Comparison of ENCODE assay signal across 22 cellular contexts in the genomic region with DNA sequence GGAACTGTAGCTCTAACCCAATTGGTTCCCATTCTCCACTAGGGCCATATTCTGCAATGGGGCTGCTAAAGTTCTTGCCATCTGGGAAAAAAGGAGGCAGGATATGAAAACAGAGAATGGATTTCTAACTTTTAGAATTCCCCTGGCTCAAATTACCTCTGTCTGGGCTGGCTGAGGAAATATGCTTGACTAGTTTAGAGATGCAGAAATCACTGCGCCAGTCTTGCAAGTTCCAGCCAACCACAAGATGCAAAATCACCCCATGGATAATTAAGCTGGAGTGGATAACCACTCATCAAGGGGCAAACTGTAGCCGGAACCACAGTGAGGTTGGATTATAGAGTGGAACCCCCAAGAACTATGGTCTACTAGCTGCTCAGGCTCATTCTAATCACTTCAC.
"Had no signal": no experiment of that assay in that cellular context is flagged by ENCODE, and none has a peak within 500 bp of the region (broad histone marks: within the 10 kb centered on the region; RNA-seq: fewer than 3 reads in every experiment).

No MANE protein-coding gene starts in this region.

- H3K27ac ChIP-seq: colonic mucosa, esophagus squamous epithelium, gastrocnemius medialis, heart right ventricle, left ventricle myocardium inferior, neutrophil, right atrium auricular region, tibial artery, uterus had no signal

- ATAC-seq: activated CD4-positive, alpha-beta T cell treated with anti-CD3 and anti-CD28 coated beads for 36 hours; gastrocnemius medialis; heart right ventricle; naive thymus-derived CD8-positive, alpha-beta T cell had no signal

- H3K9me3 ChIP-seq: colonic mucosa, esophagus squamous epithelium, gastrocnemius medialis, heart right ventricle, left ventricle myocardium inferior, neutrophil, right atrium auricular region, tibial artery, uterus had no signal

- H3K4me3 Mint-ChIP-seq: activated CD4-positive, alpha-beta memory T cell treated with anti-CD3 and anti-CD28 coated beads, Interleukin-2, amount 10 ng/mL, durations not matched to agents 7 days and 5 days; activated CD4-positive, alpha-beta T cell treated with anti-CD3 and anti-CD28 coated beads for 36 hours; activated naive CD4-positive, alpha-beta T cell treated with anti-CD3 and anti-CD28 coated beads, Interleukin-2, amount 10 ng/mL, durations not matched to agents 7 days and 5 days; activated T-cell treated with anti-CD3 and anti-CD28 coated beads, Interleukin-2, amount 50 U/mL, for 24 hours; memory B cell; naive thymus-derived CD8-positive, alpha-beta T cell had no signal

- FAIRE-seq: islet of Langerhans, small intestine had no signal

- H3K4me3 ChIP-seq: colonic mucosa, esophagus squamous epithelium, gastrocnemius medialis, heart right ventricle, left ventricle myocardium inferior, right atrium auricular region, tibial artery, uterus had no signal

- DNase-seq: activated CD4-positive, alpha-beta memory T cell treated with anti-CD3 and anti-CD28 coated beads, Interleukin-2, amount 10 ng/mL, durations not matched to agents 7 days and 5 days; activated CD4-positive, alpha-beta T cell treated with anti-CD3 and anti-CD28 coated beads for 36 hours; activated naive CD4-positive, alpha-beta T cell treated with anti-CD3 and anti-CD28 coated beads, Interleukin-2, amount 10 ng/mL, durations not matched to agents 7 days and 5 days; activated T-cell treated with anti-CD3 and anti-CD28 coated beads, Interleukin-2, amount 50 U/mL, for 24 hours; caudate nucleus; colonic mucosa; esophagus squamous epithelium; gastrocnemius medialis; heart right ventricle; left ventricle myocardium inferior; naive thymus-derived CD8-positive, alpha-beta T cell; posterior cingulate gyrus; small intestine; stimulated activated CD4-positive, alpha-beta T cell treated with anti-CD3 and anti-CD28 coated beads, Interleukin-4, amount 100 ng/mL, for 24 hours; stimulated activated naive CD4-positive, alpha-beta T cell; T-helper 2 cell; tibial artery; uterus had no signal

- H3K27me3 Mint-ChIP-seq: activated CD4-positive, alpha-beta memory T cell treated with anti-CD3 and anti-CD28 coated beads, Interleukin-2, amount 10 ng/mL, durations not matched to agents 7 days and 5 days; activated CD4-positive, alpha-beta T cell treated with anti-CD3 and anti-CD28 coated beads for 36 hours; activated naive CD4-positive, alpha-beta T cell treated with anti-CD3 and anti-CD28 coated beads, Interleukin-2, amount 10 ng/mL, durations not matched to agents 7 days and 5 days; activated T-cell treated with anti-CD3 and anti-CD28 coated beads, Interleukin-2, amount 50 U/mL, for 24 hours; memory B cell; naive thymus-derived CD8-positive, alpha-beta T cell had no signal

- H3K36me3 ChIP-seq: colonic mucosa, neutrophil, uterus had no signal

- H3K4me1 ChIP-seq: colonic mucosa, esophagus squamous epithelium, gastrocnemius medialis, heart right ventricle, left ventricle myocardium inferior, right atrium auricular region, tibial artery, uterus had no signal

- H3K9me3 Mint-ChIP-seq: activated CD4-positive, alpha-beta memory T cell treated with anti-CD3 and anti-CD28 coated beads, Interleukin-2, amount 10 ng/mL, durations not matched to agents 7 days and 5 days; activated naive CD4-positive, alpha-beta T cell treated with anti-CD3 and anti-CD28 coated beads, Interleukin-2, amount 10 ng/mL, durations not matched to agents 7 days and 5 days; activated T-cell treated with anti-CD3 and anti-CD28 coated beads, Interleukin-2, amount 50 U/mL, for 24 hours; memory B cell; naive thymus-derived CD8-positive, alpha-beta T cell had no signal

- H3K27ac Mint-ChIP-seq: activated CD4-positive, alpha-beta memory T cell treated with anti-CD3 and anti-CD28 coated beads, Interleukin-2, amount 10 ng/mL, durations not matched to agents 7 days and 5 days; activated CD4-positive, alpha-beta T cell treated with anti-CD3 and anti-CD28 coated beads for 36 hours; activated naive CD4-positive, alpha-beta T cell treated with anti-CD3 and anti-CD28 coated beads, Interleukin-2, amount 10 ng/mL, durations not matched to agents 7 days and 5 days; activated T-cell treated with anti-CD3 and anti-CD28 coated beads, Interleukin-2, amount 50 U/mL, for 24 hours; memory B cell; naive thymus-derived CD8-positive, alpha-beta T cell had no signal

- H3K4me1 Mint-ChIP-seq: activated CD4-positive, alpha-beta T cell treated with anti-CD3 and anti-CD28 coated beads for 36 hours had no signal

- H3K27me3 ChIP-seq: colonic mucosa, esophagus squamous epithelium, gastrocnemius medialis, heart right ventricle, neutrophil, right atrium auricular region, tibial artery, uterus had no signal
